ENCODE assay signal across 25 cellular contexts in the genomic region with DNA sequence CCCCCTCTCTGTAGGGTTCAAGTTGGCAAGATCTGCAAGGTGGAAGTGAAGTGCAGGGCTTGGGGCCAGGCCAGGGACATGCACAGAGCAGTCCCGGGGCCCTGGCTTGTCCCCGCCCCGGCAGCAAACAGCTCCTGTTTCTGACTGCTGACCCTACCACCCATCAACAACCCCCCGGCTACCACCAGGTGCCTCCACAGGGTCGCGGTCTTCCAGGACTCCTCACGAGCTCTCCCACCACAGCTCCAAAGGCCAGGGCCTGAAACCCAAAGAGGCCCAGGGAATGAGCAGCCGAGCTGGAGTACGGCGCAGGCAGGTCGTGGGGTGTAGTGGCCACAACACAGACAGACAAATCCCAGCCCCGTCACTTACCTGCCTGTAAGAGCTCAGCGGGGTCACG.
"Had no signal": no experiment of that assay in that cellular context is flagged by ENCODE, and none has a peak within 500 bp of the region (broad histone marks: within the 10 kb centered on the region; RNA-seq: fewer than 3 reads in every experiment).

No MANE protein-coding gene starts in this region.

- ATAC-seq: heart right ventricle, lower lobe of right lung, psoas muscle had no signal

- H3K27me3 ChIP-seq: ascending aorta, brain microvascular endothelial cell, foreskin keratinocyte, heart right ventricle, pancreas, suprapubic skin, tibial artery had no signal

- H3K4me3 Mint-ChIP-seq: activated CD4-positive, alpha-beta memory T cell treated with anti-CD3 and anti-CD28 coated beads, Interleukin-2, amount 10 ng/mL, durations not matched to agents 7 days and 5 days; activated CD4-positive, alpha-beta T cell treated with anti-CD3 and anti-CD28 coated beads, Interleukin-2, amount 10 ng/mL, durations not matched to agents 7 days and 5 days; activated naive CD4-positive, alpha-beta T cell treated with anti-CD3 and anti-CD28 coated beads, Interleukin-2, amount 10 ng/mL, durations not matched to agents 7 days and 5 days; activated naive CD8-positive, alpha-beta T cell treated with anti-CD3 and anti-CD28 coated beads, Interleukin-2, amount 10 ng/mL, durations not matched to agents 7 days and 5 days; activated T-cell treated with anti-CD3 and anti-CD28 coated beads, Interleukin-2, amount 50 U/mL, for 24 hours; endodermal cell; nephron; stimulated activated naive B cell treated with anti-CD40 and anti-IgM and Interleukin-4, amounts not matched to agents 10 μg/mL and 1 μg/mL and 100 μg/mL, for 72 hours had no signal

- H3K27me3 Mint-ChIP-seq: activated CD4-positive, alpha-beta memory T cell treated with anti-CD3 and anti-CD28 coated beads, Interleukin-2, amount 10 ng/mL, durations not matched to agents 7 days and 5 days; activated CD4-positive, alpha-beta T cell treated with anti-CD3 and anti-CD28 coated beads, Interleukin-2, amount 10 ng/mL, durations not matched to agents 7 days and 5 days had no signal

- H3K27ac ChIP-seq: ascending aorta, brain microvascular endothelial cell, foreskin keratinocyte, heart right ventricle, lower lobe of right lung, pancreas, psoas muscle, suprapubic skin, tibial artery had no signal

- FAIRE-seq: pancreas had no signal

- H3K4me3 ChIP-seq: ascending aorta, heart right ventricle, lower lobe of right lung, pancreas, psoas muscle, suprapubic skin, tibial artery had no signal

- DNase-seq: activated CD4-positive, alpha-beta memory T cell treated with anti-CD3 and anti-CD28 coated beads, Interleukin-2, amount 10 ng/mL, durations not matched to agents 7 days and 5 days; activated CD4-positive, alpha-beta T cell treated with anti-CD3 and anti-CD28 coated beads for 1 hour; activated CD4-positive, alpha-beta T cell treated with anti-CD3 and anti-CD28 coated beads, Interleukin-2, amount 10 ng/mL, durations not matched to agents 7 days and 5 days; activated CD8-positive, alpha-beta memory T cell treated with anti-CD3 and anti-CD28 coated beads, Interleukin-2, amount 50 U/mL, for 48 hours; activated gamma-delta T cell; activated naive CD4-positive, alpha-beta T cell treated with anti-CD3 and anti-CD28 coated beads, Interleukin-2, amount 10 ng/mL, durations not matched to agents 7 days and 5 days; activated naive CD8-positive, alpha-beta T cell treated with anti-CD3 and anti-CD28 coated beads, Interleukin-2, amount 10 ng/mL, durations not matched to agents 7 days and 5 days; activated T-cell treated with anti-CD3 and anti-CD28 coated beads, Interleukin-2, amount 50 U/mL, for 24 hours; brain microvascular endothelial cell; cortex of kidney; endodermal cell; foreskin keratinocyte; heart right ventricle; lower lobe of right lung; mesenchymal stem cell; pancreas; psoas muscle; stimulated activated CD4-positive, alpha-beta T cell treated with anti-CD3 and anti-CD28 coated beads, Interleukin-15, amount 100 ng/mL, for 24 hours; stimulated activated CD4-positive, alpha-beta T cell treated with anti-CD3 and anti-CD28 coated beads, Interleukin-2, amount 100 ng/mL, for 24 hours; stimulated activated naive B cell treated with anti-CD40 and anti-IgM and Interleukin-4, amounts not matched to agents 10 μg/mL and 1 μg/mL and 100 μg/mL, for 72 hours; T-helper 2 cell had no signal

- H3K4me1 Mint-ChIP-seq: nephron had no signal

- H3K9me3 Mint-ChIP-seq: activated CD4-positive, alpha-beta memory T cell treated with anti-CD3 and anti-CD28 coated beads, Interleukin-2, amount 10 ng/mL, durations not matched to agents 7 days and 5 days; activated CD4-positive, alpha-beta T cell treated with anti-CD3 and anti-CD28 coated beads, Interleukin-2, amount 10 ng/mL, durations not matched to agents 7 days and 5 days; activated naive CD4-positive, alpha-beta T cell treated with anti-CD3 and anti-CD28 coated beads, Interleukin-2, amount 10 ng/mL, durations not matched to agents 7 days and 5 days; activated naive CD8-positive, alpha-beta T cell treated with anti-CD3 and anti-CD28 coated beads, Interleukin-2, amount 10 ng/mL, durations not matched to agents 7 days and 5 days; activated T-cell treated with anti-CD3 and anti-CD28 coated beads, Interleukin-2, amount 50 U/mL, for 24 hours; endodermal cell; nephron; stimulated activated naive B cell treated with anti-CD40 and anti-IgM and Interleukin-4, amounts not matched to agents 10 μg/mL and 1 μg/mL and 100 μg/mL, for 72 hours had no signal

- H3K4me1 ChIP-seq: foreskin keratinocyte, pancreas had no signal

- H3K36me3 ChIP-seq: ascending aorta, brain microvascular endothelial cell, heart right ventricle, lower lobe of right lung, pancreas, suprapubic skin, tibial artery had no signal

- H3K9me3 ChIP-seq: ascending aorta, heart right ventricle, lower lobe of right lung, pancreas, psoas muscle, suprapubic skin, tibial artery had no signal

- H3K27ac Mint-ChIP-seq: activated CD4-positive, alpha-beta memory T cell treated with anti-CD3 and anti-CD28 coated beads, Interleukin-2, amount 10 ng/mL, durations not matched to agents 7 days and 5 days; activated naive CD4-positive, alpha-beta T cell treated with anti-CD3 and anti-CD28 coated beads, Interleukin-2, amount 10 ng/mL, durations not matched to agents 7 days and 5 days; activated naive CD8-positive, alpha-beta T cell treated with anti-CD3 and anti-CD28 coated beads, Interleukin-2, amount 10 ng/mL, durations not matched to agents 7 days and 5 days; activated T-cell treated with anti-CD3 and anti-CD28 coated beads, Interleukin-2, amount 50 U/mL, for 24 hours; endodermal cell; nephron; stimulated activated naive B cell treated with anti-CD40 and anti-IgM and Interleukin-4, amounts not matched to agents 10 μg/mL and 1 μg/mL and 100 μg/mL, for 72 hours had no signal

- H3K36me3 Mint-ChIP-seq: activated naive CD4-positive, alpha-beta T cell treated with anti-CD3 and anti-CD28 coated beads, Interleukin-2, amount 10 ng/mL, durations not matched to agents 7 days and 5 days; activated naive CD8-positive, alpha-beta T cell treated with anti-CD3 and anti-CD28 coated beads, Interleukin-2, amount 10 ng/mL, durations not matched to agents 7 days and 5 days; stimulated activated naive B cell treated with anti-CD40 and anti-IgM and Interleukin-4, amounts not matched to agents 10 μg/mL and 1 μg/mL and 100 μg/mL, for 72 hours had no signal
